In the genomic region with DNA sequence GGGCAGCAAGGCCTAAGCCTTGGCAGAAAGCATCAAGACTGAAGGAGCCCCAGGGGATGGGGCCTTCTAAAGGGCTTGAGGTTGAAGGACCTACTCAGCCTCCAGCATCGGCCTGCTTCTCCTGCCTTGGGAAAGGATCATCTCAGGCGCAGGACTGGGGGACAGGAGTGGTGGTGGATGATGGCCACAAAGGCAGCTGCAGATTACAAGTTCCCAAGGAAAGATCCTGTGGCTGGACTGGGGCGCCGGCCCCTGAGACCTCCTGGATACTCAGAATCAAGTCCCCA, we compare ENCODE assay signal across 11 cellular contexts. TPM values are rescaled to one million over a fixed set of nuclear protein-coding genes. Genes with fewer than 3 reads are reported as not detected.
A peak's percentile ranks its signal among the peaks of the same experiment; 100 is the strongest.
DNase-seq lines count a peak whose midpoint lies in the region; ATAC-seq and TF ChIP-seq lines count a peak whose summit lies in the region.
"Had no signal": no experiment of that assay in that cellular context is flagged by ENCODE, and none has a peak within 500 bp of the region (broad histone marks: within the 10 kb centered on the region; RNA-seq: fewer than 3 reads in every experiment).

No MANE protein-coding gene starts in this region.

- H3K27me3 ChIP-seq in RWPE2 (ENCODE audit: insufficient read depth, poor library complexity, severe bottlenecking), result no peaks in the 10 kb centered on the region
- no peaks in the 10 kb centered on the region for H3K27me3 ChIP-seq in esophagus squamous epithelium
- no peaks in the 10 kb centered on the region for H3K27me3 ChIP-seq in stomach

- peaks cover 18% of the 10 kb centered on the region for H3K4me1 ChIP-seq in RWPE2 (ENCODE audit: insufficient read depth, poor library complexity, severe bottlenecking)
- H3K4me1 ChIP-seq in esophagus squamous epithelium, result peaks cover 9 to 53% (median 12%) of the 10 kb centered on the region in 3 donors
- H3K4me1 ChIP-seq in stomach, result peaks cover 6 to 34% (median 20%) of the 10 kb centered on the region in 4 donors

- H3K9me3 ChIP-seq in RWPE2 (ENCODE audit: severe bottlenecking) (no peaks in the 10 kb centered on the region), esophagus squamous epithelium (no peaks in the 10 kb centered on the region), stomach (peaks cover 0 to 3% (median 0%) of the 10 kb centered on the region in 4 donors)
- H3K9me3 ChIP-seq: lower lobe of right lung had no signal

- H3K27ac ChIP-seq in RWPE2 (ENCODE audit: poor library complexity, severe bottlenecking), result peak overlapping the region; percentile 89
- peak overlapping the region; percentile 88 to 96 (median 94) for H3K27ac ChIP-seq in esophagus squamous epithelium
- peak overlapping the region in 3 of 5 donors; percentile 93 to 96 (median 96) for H3K27ac ChIP-seq in stomach
- H3K27ac ChIP-seq: KMS-11 had no signal

- peaks cover 0 to 1% of the 10 kb centered on the region in 2 donors for H3K36me3 Mint-ChIP-seq in activated T-cell treated with anti-CD3 and anti-CD28 coated beads, Interleukin-2, amount 50 U/mL, for 72 hours (ENCODE audit: insufficient read depth in 2 of 2)

- TF ChIP-seq CTCF in RWPE2 (IDR thresholded peaks at IDR 0.05; ENCODE audit: poor library complexity, severe bottlenecking) (no peak), esophagus squamous epithelium (IDR thresholded peaks at IDR 0.05) (no peak), stomach (IDR thresholded peaks at IDR 0.05) (no peak)

- H3K4me3 Mint-ChIP-seq in activated T-cell treated with anti-CD3 and anti-CD28 coated beads, Interleukin-2, amount 50 U/mL, for 72 hours, result peak overlapping the region; percentile 62 to 66

- peaks cover 42% of the 10 kb centered on the region for H3K4me1 Mint-ChIP-seq in activated T-cell treated with anti-CD3 and anti-CD28 coated beads, Interleukin-2, amount 50 U/mL, for 72 hours (ENCODE audit: low read depth)

- DNase-seq in activated T-cell treated with anti-CD3 and anti-CD28 coated beads, Interleukin-2, amount 50 U/mL, for 72 hours, result no peak
- DNase-seq in activated T-cell treated with anti-CD3 and anti-CD28 coated beads, Interleukin-2, amount 50 U/mL, for 1 hour, result no peak
- DNase-seq in RWPE2 (ENCODE audit: low spot score) (no peak), esophagus squamous epithelium (lab: John Stamatoyannopoulos, UW) (no peak), stomach (no peak), foreskin melanocyte (no peak), NCI-H146 (lab: John Stamatoyannopoulos, UW) (no peak)
- DNase-seq: lower lobe of right lung, NCI-H2081 had no signal

- no peaks in the 10 kb centered on the region for H3K9me3 Mint-ChIP-seq in activated T-cell treated with anti-CD3 and anti-CD28 coated beads, Interleukin-2, amount 50 U/mL, for 72 hours

- H3K27me3 Mint-ChIP-seq in activated T-cell treated with anti-CD3 and anti-CD28 coated beads, Interleukin-2, amount 50 U/mL, for 72 hours (ENCODE audit: low read depth), result peaks cover 7% of the 10 kb centered on the region

- TF ChIP-seq POLR2A in esophagus squamous epithelium (IDR thresholded peaks at IDR 0.05) (no peak), stomach (IDR thresholded peaks at IDR 0.05) (no peak)

- intact Hi-C loops in esophagus squamous epithelium (cut with DNase I) (no loop called here), stomach (cut with DNase I; ENCODE audit: low total_unique reads) (no loop called here)

- H3K36me3 ChIP-seq in RWPE2 (ENCODE audit: low read depth), result no peaks in the 10 kb centered on the region
- H3K36me3 ChIP-seq in esophagus squamous epithelium, result no peaks in the 10 kb centered on the region
- no peaks in the 10 kb centered on the region for H3K36me3 ChIP-seq in stomach
- H3K36me3 ChIP-seq: lower lobe of right lung had no signal

- no peak overlapping the region for H3K27ac Mint-ChIP-seq in activated T-cell treated with anti-CD3 and anti-CD28 coated beads, Interleukin-2, amount 50 U/mL, for 72 hours

- 95% methylated on average over 3 of the region's 4 CpGs; no CpG with 5 or more reads in 1 of the 2 donors for WGBS in esophagus squamous epithelium, 2 donors
- 69 to 97% (median 93%) methylated on average over 4 of the region's 4 CpGs for WGBS in stomach, 5 donors

- TF ChIP-seq EP300 in stomach (IDR thresholded peaks at IDR 0.05), result no peak

- H3K4me3 ChIP-seq in RWPE2 (ENCODE audit: severe bottlenecking) (no peak overlapping the region), esophagus squamous epithelium (peak overlapping the region in 1 of 4 donors; percentile 77), stomach (no peak overlapping the region)

- ATAC-seq in activated T-cell treated with anti-CD3 and anti-CD28 coated beads, Interleukin-2, amount 50 U/mL, for 72 hours (replicated peaks in 1 of 2), result no peak
- ATAC-seq in RWPE2 (ENCODE audit: low read depth), result no peak
- ATAC-seq in GM21423 (IDR thresholded peaks at IDR 0.05; ENCODE audit: unreplicated experiment), result no peak

RNA-seq across cellular contexts. Expression of gene ELF4, which starts 1.6 kb away (rescaled TPM):
- 10 to 100 TPM; 37.9 to 41.0 TPM for total RNA-seq in activated T-cell treated with anti-CD3 and anti-CD28 coated beads, Interleukin-2, amount 50 U/mL, for 72 hours
- 10 to 100 TPM in 3 of 4 donors, 1 to 10 TPM in 1; 9.2 to 14.1 (median 12.5) TPM for total RNA-seq in esophagus squamous epithelium
- total RNA-seq in stomach, result 10 to 100 TPM in 3 of 5 donors, 1 to 10 TPM in 2; 7.1 to 34.5 (median 19.6) TPM
- 10 to 100 TPM in 1 of 3 donors, 1 to 10 TPM in 2; 3.9 to 17.9 (median 7.0) TPM for polyA plus RNA-seq in stomach

RNA-seq across cellular contexts. Expression of gene AIFM1, which starts 53.8 kb away (rescaled TPM):
- total RNA-seq in activated T-cell treated with anti-CD3 and anti-CD28 coated beads, Interleukin-2, amount 50 U/mL, for 72 hours, result 10 to 100 TPM; 40.6 to 45.6 TPM
- total RNA-seq in esophagus squamous epithelium (10 to 100 TPM; 10.9 to 23.1 (median 17.0) TPM), stomach (10 to 100 TPM in 4 of 5 donors, 1 to 10 TPM in 1; 2.9 to 29.6 (median 22.0) TPM)
- polyA plus RNA-seq in stomach, result 10 to 100 TPM; 24.7 to 33.5 (median 31.5) TPM

RNA-seq across cellular contexts. Expression of gene RAB33A, which starts 59.9 kb away (rescaled TPM):
- 10 to 100 TPM; 22.9 to 23.3 TPM for total RNA-seq in activated T-cell treated with anti-CD3 and anti-CD28 coated beads, Interleukin-2, amount 50 U/mL, for 72 hours
- total RNA-seq in esophagus squamous epithelium (under 1 TPM in 1 of 4 donors, not detected in 3; 0.38 TPM), stomach (1 to 10 TPM in 1 of 5 donors, not detected in 4; 1.7 TPM)
- polyA plus RNA-seq in stomach, result 1 to 10 TPM in 1 of 3 donors, under 1 TPM in 2; 0.75 to 1.1 (median 0.75) TPM

Comparison
In these comparisons a context has a peak if more than half of its experiments do, and no peak if none do; other contexts are left out.
1. RNA of gene RAB33A, which starts 59.9 kb away (total RNA-seq): 22.9 to 23.3 TPM in activated T-cell treated with anti-CD3 and anti-CD28 coated beads, Interleukin-2, amount 50 U/mL, for 72 hours; 0.38 TPM in esophagus squamous epithelium and 1.7 TPM in stomach; every median in the first group is over 4 times any median in the second.
2. Peak in every context shown above with its lines, with median percentiles within 50 percentile points of each other: H3K27ac ChIP-seq.